In genomic region chr7:55325371-55325792, GRCh38 we compare ENCODE assay signal across 13 cellular contexts. TPM values are rescaled to one million over a fixed set of nuclear protein-coding genes. Genes with fewer than 3 reads are reported as not detected.
DNase-seq lines count a peak whose midpoint lies in the region; ATAC-seq and TF ChIP-seq lines count a peak whose summit lies in the region.
"Had no signal": no experiment of that assay in that cellular context is flagged by ENCODE, and none has a peak within 500 bp of the region (broad histone marks: within the 10 kb centered on the region; RNA-seq: fewer than 3 reads in every experiment).

No MANE protein-coding gene starts in this region.

- DNase-seq in AG10803 (ENCODE audit: low read depth) (peak; percentile 95), MG63 (peak; percentile 95), dedifferentiated amniotic fluid mesenchymal stem cell (ENCODE audit: extremely low spot score) (peak; percentile 93), non-pigmented ciliary epithelial cell (ENCODE audit: low read depth) (peak; percentile 81), dermis blood vessel endothelial cell (no peak), middle frontal gyrus (ENCODE audit: extremely low spot score, low spot score) (no peak)
- no peak for DNase-seq in activated naive CD8-positive, alpha-beta T cell treated with anti-CD3 and anti-CD28 coated beads, Interleukin-2, amount 50 U/mL, for 24 hours
- DNase-seq: activated CD4-positive, alpha-beta T cell treated with anti-CD3 and anti-CD28 coated beads for 4 hours; CD4-positive, alpha-beta memory T cell; NCI-H146; SIG-M5 had no signal

- peaks cover 13% of the 10 kb centered on the region for H3K27me3 Mint-ChIP-seq in activated naive CD8-positive, alpha-beta T cell treated with anti-CD3 and anti-CD28 coated beads, Interleukin-2, amount 50 U/mL, for 24 hours

- H3K4me3 ChIP-seq in AG10803 (ENCODE audit: low read length) (no peak overlapping the region), MG63 (no peak overlapping the region)

- H3K36me3 Mint-ChIP-seq in activated naive CD8-positive, alpha-beta T cell treated with anti-CD3 and anti-CD28 coated beads, Interleukin-2, amount 50 U/mL, for 24 hours (ENCODE audit: low read depth): no peaks in the 10 kb centered on the region
- H3K36me3 Mint-ChIP-seq: activated naive CD4-positive, alpha-beta T cell treated with anti-CD3 and anti-CD28 coated beads, Interleukin-2, amount 50 U/mL, for 24 hours; CD4-positive, alpha-beta memory T cell had no signal

- no peak overlapping the region for H3K27ac Mint-ChIP-seq in activated naive CD8-positive, alpha-beta T cell treated with anti-CD3 and anti-CD28 coated beads, Interleukin-2, amount 50 U/mL, for 24 hours
- H3K27ac Mint-ChIP-seq: activated naive CD4-positive, alpha-beta T cell treated with anti-CD3 and anti-CD28 coated beads, Interleukin-2, amount 50 U/mL, for 24 hours; CD4-positive, alpha-beta memory T cell had no signal

- ATAC-seq in activated naive CD8-positive, alpha-beta T cell treated with anti-CD3 and anti-CD28 coated beads, Interleukin-2, amount 50 U/mL, for 24 hours: no peak
- ATAC-seq in GM19452 (IDR thresholded peaks at IDR 0.05; ENCODE audit: unreplicated experiment): no peak

- H3K4me1 Mint-ChIP-seq in activated naive CD8-positive, alpha-beta T cell treated with anti-CD3 and anti-CD28 coated beads, Interleukin-2, amount 50 U/mL, for 24 hours: no peaks in the 10 kb centered on the region
- H3K4me1 Mint-ChIP-seq: activated naive CD4-positive, alpha-beta T cell treated with anti-CD3 and anti-CD28 coated beads, Interleukin-2, amount 50 U/mL, for 24 hours; CD4-positive, alpha-beta memory T cell had no signal

- H3K36me3 ChIP-seq in MG63: no peaks in the 10 kb centered on the region

- TF ChIP-seq CTCF in AG10803 (conservative IDR thresholded peaks at IDR 0.05; ENCODE audit: low read length): no peak

- H3K4me3 Mint-ChIP-seq in activated naive CD8-positive, alpha-beta T cell treated with anti-CD3 and anti-CD28 coated beads, Interleukin-2, amount 50 U/mL, for 24 hours: no peak overlapping the region
- H3K4me3 Mint-ChIP-seq: activated naive CD4-positive, alpha-beta T cell treated with anti-CD3 and anti-CD28 coated beads, Interleukin-2, amount 50 U/mL, for 24 hours; CD4-positive, alpha-beta memory T cell had no signal

- peaks cover 14% of the 10 kb centered on the region for H3K9me3 Mint-ChIP-seq in activated naive CD8-positive, alpha-beta T cell treated with anti-CD3 and anti-CD28 coated beads, Interleukin-2, amount 50 U/mL, for 24 hours
- H3K9me3 Mint-ChIP-seq: activated naive CD4-positive, alpha-beta T cell treated with anti-CD3 and anti-CD28 coated beads, Interleukin-2, amount 50 U/mL, for 24 hours had no signal

- H3K27me3 ChIP-seq in MG63: no peaks in the 10 kb centered on the region

- H3K9me3 ChIP-seq in MG63: no peaks in the 10 kb centered on the region

RNA-seq across cellular contexts. Expression of gene LANCL2, which starts 39.8 kb away (rescaled TPM):
- total RNA-seq in MG63 (2014; rRNA removed; shearing (Covaris generic); ENCODE audit: low replicate concordance): 13.8 and 25.6 TPM in 2 replicates
- total RNA-seq in dermis blood vessel endothelial cell: 14.0 and 26.3 TPM in 2 replicates

Comparison
In these comparisons a context has a peak if more than half of its experiments do, and no peak if none do; other contexts are left out.
1. DNase-seq: peak in AG10803 (single experiment), MG63 (single experiment), dedifferentiated amniotic fluid mesenchymal stem cell (single experiment) and non-pigmented ciliary epithelial cell (single experiment); none in activated naive CD8-positive, alpha-beta T cell treated with anti-CD3 and anti-CD28 coated beads, Interleukin-2, amount 50 U/mL, for 24 hours (single experiment), dermis blood vessel endothelial cell (single experiment) and middle frontal gyrus (single experiment).